In genomic region chr20:47264137-47264810, GRCh38 we compare ENCODE assay signal across 8 cellular contexts.
DNase-seq lines count a peak whose midpoint lies in the region; ATAC-seq, FAIRE-seq and TF ChIP-seq lines count a peak whose summit lies in the region.
"Not testable (repeated sequence)": the region's sequence is repeated elsewhere in the genome, so short reads cannot be mapped to it uniquely, and the experiment has no call there.

No MANE protein-coding gene starts in this region.

- H3K27ac ChIP-seq in A673 (ENCODE audit: low read depth, low read length, poor library complexity, severe bottlenecking): not testable (repeated sequence)
- peak overlapping the region; percentile 96 for H3K27ac ChIP-seq in SU-DHL-6 (ENCODE audit: low read depth, low read length)
- peak overlapping the region; percentile 93 for H3K27ac ChIP-seq in GM12878 (ENCODE audit: control insufficient read depth, insufficient read depth)
- peak overlapping the region; percentile 1 for H3K27ac ChIP-seq in layer of hippocampus (ENCODE audit: low read depth, low read length)

- H3K36me3 Mint-ChIP-seq in osteocyte (ENCODE audit: unreplicated experiment): peaks cover 47% of the 10 kb centered on the region
- peaks cover 45% of the 10 kb centered on the region for H3K36me3 Mint-ChIP-seq in stimulated activated memory B cell treated with anti-CD40 and anti-IgM and Interleukin-4, amounts not matched to agents 10 μg/mL and 1 μg/mL and 100 μg/mL, for 72 hours

- peak overlapping the region; percentile 67 for H3K9ac ChIP-seq in SU-DHL-6 (ENCODE audit: low read length)
- not testable (repeated sequence) for H3K9ac ChIP-seq in GM12878 (ENCODE audit: control insufficient read depth, insufficient read depth, low read length)

- not testable (repeated sequence) for H3K27me3 Mint-ChIP-seq in osteocyte (ENCODE audit: unreplicated experiment); stimulated activated memory B cell treated with anti-CD40 and anti-IgM and Interleukin-4, amounts not matched to agents 10 μg/mL and 1 μg/mL and 100 μg/mL, for 72 hours

- H3K27ac Mint-ChIP-seq in osteocyte (ENCODE audit: unreplicated experiment): peak overlapping the region; percentile 31
- H3K27ac Mint-ChIP-seq in stimulated activated memory B cell treated with anti-CD40 and anti-IgM and Interleukin-4, amounts not matched to agents 10 μg/mL and 1 μg/mL and 100 μg/mL, for 72 hours: peak overlapping the region; percentile 79

- RAD21 ChIA-PET in GM12878 (lab: Charles Lee; ENCODE audit: unreplicated experiment): interaction anchor here (1.3 to 4.9 kb wide), 7 partner anchors 9 to 120 kb away, joined by 4 to 70 read pairs (median 15); partner anchors contain the start of gene ZMYND8

- not testable (repeated sequence) for H2AFZ ChIP-seq in SU-DHL-6 (ENCODE audit: low read depth, low read length, severe bottlenecking); GM12878 (ENCODE audit: control insufficient read depth, low read depth, low read length)

- ATAC-seq in GM12878; stimulated activated memory B cell treated with anti-CD40 and anti-IgM and Interleukin-4, amounts not matched to agents 10 μg/mL and 1 μg/mL and 100 μg/mL, for 72 hours: not testable (repeated sequence)

- H3K9me2 ChIP-seq in SU-DHL-6 (replicated peaks; ENCODE audit: insufficient read depth, low read length): not testable (repeated sequence)

- in situ Hi-C loops in GM12878 (cut with MboI): not testable (repeated sequence)

- H3K79me2 ChIP-seq in SU-DHL-6 (ENCODE audit: insufficient read depth, low read length): peaks cover 45% of the 10 kb centered on the region
- H3K79me2 ChIP-seq in GM12878 (ENCODE audit: control insufficient read depth, insufficient read depth, low read length): peaks cover 57% of the 10 kb centered on the region

- not testable (repeated sequence) for TF ChIP-seq EP300 in GM12878 (IDR thresholded peaks at IDR 0.05; ENCODE audit: borderline replicate concordance in 1 of 2, control insufficient read depth in 1 of 2, low read depth in 2 of 2, low read length in 2 of 2)

- not testable (repeated sequence) for H3K4me3 ChIP-seq in A673 (ENCODE audit: low read depth, low read length, poor library complexity, severe bottlenecking); MG63; SU-DHL-6 (ENCODE audit: insufficient read depth, low read length, poor library complexity, severe bottlenecking); GM12878
- H3K4me3 ChIP-seq in GM12865 (ENCODE audit: low read depth, low read length): peak overlapping the region; percentile 49; the same call in 1 of the 2 replicates

- SMC1A ChIA-PET in GM12878 (lab: Charles Lee; ENCODE audit: uncharacterized antibody, unreplicated experiment): interaction anchor here (0.6 to 4.8 kb wide), 12 partner anchors 8 to 696 kb away, joined by 3 to 123 read pairs (median 5); partner anchors contain the start of gene NCOA3

- H3K9me3 Mint-ChIP-seq in osteocyte (ENCODE audit: unreplicated experiment); stimulated activated memory B cell treated with anti-CD40 and anti-IgM and Interleukin-4, amounts not matched to agents 10 μg/mL and 1 μg/mL and 100 μg/mL, for 72 hours: not testable (repeated sequence)

- DNase-seq in A673 (ENCODE audit: low spot score) (peak; percentile 12), MG63 (peak; percentile 16)
- DNase-seq in GM12865 (ENCODE audit: low read depth); GM12878 (ENCODE audit: low read depth, low spot score); osteocyte (ENCODE audit: extremely low spot score, unreplicated experiment): not testable (repeated sequence)

- peaks cover 12% of the 10 kb centered on the region for H3K36me3 ChIP-seq in A673 (ENCODE audit: insufficient read depth, low read length, poor library complexity, severe bottlenecking)
- H3K36me3 ChIP-seq in MG63: peaks cover 50% of the 10 kb centered on the region
- H3K36me3 ChIP-seq in SU-DHL-6 (ENCODE audit: low read length): not testable (repeated sequence)
- H3K36me3 ChIP-seq in GM12878 (ENCODE audit: control insufficient read depth in 2 of 2, insufficient read depth in 2 of 2, low read length in 1 of 2): peaks cover 15 to 26% of the 10 kb centered on the region in 2 experiments

- CTCF ChIA-PET in A673 (lab: Charles Lee): not testable (repeated sequence)
- CTCF ChIA-PET in GM12878 (lab: Yijun Ruan, JAX): interaction anchor here (0.8 to 10.1 kb wide), 6 partner anchors 10 to 357 kb away, joined by 3 to 148 read pairs (median 7); no protein-coding TSS in a partner anchor

- not testable (repeated sequence) for TF ChIP-seq CTCF in A673 (conservative IDR thresholded peaks at IDR 0.05; ENCODE audit: low read depth, low read length); GM12865 (IDR thresholded peaks at IDR 0.05; ENCODE audit: insufficient read depth, low read depth, low read length, missing control alignments); SU-DHL-6 (IDR thresholded peaks at IDR 0.05; ENCODE audit: insufficient read depth, low read length, poor library complexity, severe bottlenecking); GM12878 (IDR thresholded peaks at IDR 0.05 in 2 of 3, conservative IDR thresholded peaks at IDR 0.05 in 1 of 3; ENCODE audit: control insufficient read depth in 2 of 3, extremely low read depth in 1 of 3, insufficient read depth in 1 of 3, low read depth in 3 of 3, low read length in 3 of 3); osteocyte (IDR thresholded peaks at IDR 0.05)

- intact Hi-C loops in A673 (cut with micrococcal nuclease; ENCODE audit: unreplicated experiment): not testable (repeated sequence)
- intact Hi-C loops in GM12878 (cut with micrococcal nuclease; ENCODE audit: unreplicated experiment): loop anchor here (5.0 kb wide), 1 partner anchor 238 kb away; the partner anchor contains the start of gene NCOA3

- FAIRE-seq in GM12878 (lab: Jason Lieb, UNC): not testable (repeated sequence)

- WGBS in GM12878 (ENCODE audit: insufficient coverage, insufficient replicate concordance, low lambda C conversion rate, missing lambda C conversion rate): 80% methylated on average over 14 of the region's 14 CpGs

- H3K4me3 Mint-ChIP-seq in osteocyte (ENCODE audit: unreplicated experiment); stimulated activated memory B cell treated with anti-CD40 and anti-IgM and Interleukin-4, amounts not matched to agents 10 μg/mL and 1 μg/mL and 100 μg/mL, for 72 hours: not testable (repeated sequence)

- not testable (repeated sequence) for H3K27me3 ChIP-seq in A673 (replicated peaks; ENCODE audit: insufficient read depth, low read depth, low read length, poor library complexity); MG63; SU-DHL-6 (ENCODE audit: low read length); GM12878 (replicated peaks in 1 of 2; ENCODE audit: control insufficient read depth in 2 of 2, insufficient read depth in 2 of 2, low read length in 1 of 2); layer of hippocampus (ENCODE audit: control insufficient read depth, insufficient read depth, low read length)

- not testable (repeated sequence) for TF ChIP-seq RAD21 in GM12878 (IDR thresholded peaks at IDR 0.05; ENCODE audit: insufficient read depth, low read depth, low read length)

- peaks cover 26% of the 10 kb centered on the region for H3K4me1 Mint-ChIP-seq in osteocyte (ENCODE audit: unreplicated experiment)
- peaks cover 80% of the 10 kb centered on the region for H3K4me1 Mint-ChIP-seq in stimulated activated memory B cell treated with anti-CD40 and anti-IgM and Interleukin-4, amounts not matched to agents 10 μg/mL and 1 μg/mL and 100 μg/mL, for 72 hours

- not testable (repeated sequence) for H4K20me1 ChIP-seq in SU-DHL-6 (ENCODE audit: low read depth, low read length); GM12878 (ENCODE audit: control insufficient read depth, insufficient read depth)

- not testable (repeated sequence) for H3K9me3 ChIP-seq in A673 (ENCODE audit: low read depth, low read length, poor library complexity, severe bottlenecking); MG63; SU-DHL-6 (ENCODE audit: insufficient read depth, low read length); GM12878 (replicated peaks; ENCODE audit: control insufficient read depth, insufficient read depth, low read length)

- BruUV-seq in A673 (replicated peaks; lab: Mats Ljungman, UMichigan); GM12878 (replicated peaks; lab: Mats Ljungman, UMichigan): not testable (repeated sequence)

- H3K4me2 ChIP-seq in SU-DHL-6 (ENCODE audit: low read depth, low read length, poor library complexity, severe bottlenecking) (peak overlapping the region; percentile 74), GM12878 (ENCODE audit: control insufficient read depth, insufficient read depth) (peak overlapping the region; percentile 88)

- peaks cover 65% of the 10 kb centered on the region for H3F3A ChIP-seq in SU-DHL-6 (ENCODE audit: insufficient read depth)

- POLR2A ChIA-PET in A673 (lab: Charles Lee; ENCODE audit: low non-redundant PET): not testable (repeated sequence)
- POLR2A ChIA-PET in GM12878 (lab: Charles Lee): interaction anchor here (1.2 to 2.4 kb wide), 5 partner anchors 9 to 92 kb away, joined by 3 to 28 read pairs (median 8); partner anchors contain the start of gene ZMYND8

- not testable (repeated sequence) for TF ChIP-seq POLR2A in GM12878 (IDR thresholded peaks at IDR 0.05; ENCODE audit: low read depth, low read length)

- H3K4me1 ChIP-seq in A673 (ENCODE audit: insufficient read depth, low read length, poor library complexity, severe bottlenecking): not testable (repeated sequence)
- H3K4me1 ChIP-seq in GM12878 (ENCODE audit: control insufficient read depth, insufficient read depth, low read length): peaks cover 45% of the 10 kb centered on the region
